Comparison of ENCODE assay signal across 1 cellular context in the genomic region with DNA sequence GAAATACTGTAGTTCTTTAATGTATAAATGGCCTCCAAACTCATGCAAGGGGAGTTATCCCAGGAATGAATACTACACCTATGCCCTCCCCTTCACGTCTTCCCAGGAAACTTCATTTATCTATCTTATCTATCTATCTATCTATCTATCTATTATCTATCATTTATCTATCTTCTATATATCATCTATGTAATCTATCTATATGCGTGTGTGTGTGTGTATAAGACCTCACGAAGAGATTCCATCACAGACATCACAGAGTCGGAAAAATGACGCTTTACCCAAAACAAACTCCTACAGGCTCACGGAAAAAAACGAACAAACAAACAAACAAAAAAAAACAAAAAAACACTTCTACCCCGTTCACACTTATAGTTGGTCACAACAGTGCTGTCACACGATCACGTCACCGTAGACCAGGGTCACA.
TF ChIP-seq lines count a peak whose summit lies in the region.

No MANE protein-coding gene starts in this region.

TF ChIP-seq in GM12878, 131 proteins besides CTCF, POLR2A, EP300 and RAD21:
- TF ChIP-seq BMI1 (IDR thresholded peaks at IDR 0.05; ENCODE audit: borderline replicate concordance) (no peak), SUZ12 (IDR thresholded peaks at IDR 0.05; ENCODE audit: unreplicated experiment) (no peak), TCF12 (IDR thresholded peaks at IDR 0.05; ENCODE audit: low read depth, low read length) (no peak), ESRRA (IDR thresholded peaks at IDR 0.05; ENCODE audit: low read length) (no peak)
- TF ChIP-seq, protein P1, sequence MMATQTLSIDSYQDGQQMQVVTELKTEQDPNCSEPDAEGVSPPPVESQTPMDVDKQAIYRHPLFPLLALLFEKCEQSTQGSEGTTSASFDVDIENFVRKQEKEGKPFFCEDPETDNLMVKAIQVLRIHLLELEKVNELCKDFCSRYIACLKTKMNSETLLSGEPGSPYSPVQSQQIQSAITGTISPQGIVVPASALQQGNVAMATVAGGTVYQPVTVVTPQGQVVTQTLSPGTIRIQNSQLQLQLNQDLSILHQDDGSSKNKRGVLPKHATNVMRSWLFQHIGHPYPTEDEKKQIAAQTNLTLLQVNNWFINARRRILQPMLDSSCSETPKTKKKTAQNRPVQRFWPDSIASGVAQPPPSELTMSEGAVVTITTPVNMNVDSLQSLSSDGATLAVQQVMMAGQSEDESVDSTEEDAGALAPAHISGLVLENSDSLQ (IDR thresholded peaks at IDR 0.05) = no peak; the same call in 1 of the 2 replicates
- TF ChIP-seq, protein P2, sequence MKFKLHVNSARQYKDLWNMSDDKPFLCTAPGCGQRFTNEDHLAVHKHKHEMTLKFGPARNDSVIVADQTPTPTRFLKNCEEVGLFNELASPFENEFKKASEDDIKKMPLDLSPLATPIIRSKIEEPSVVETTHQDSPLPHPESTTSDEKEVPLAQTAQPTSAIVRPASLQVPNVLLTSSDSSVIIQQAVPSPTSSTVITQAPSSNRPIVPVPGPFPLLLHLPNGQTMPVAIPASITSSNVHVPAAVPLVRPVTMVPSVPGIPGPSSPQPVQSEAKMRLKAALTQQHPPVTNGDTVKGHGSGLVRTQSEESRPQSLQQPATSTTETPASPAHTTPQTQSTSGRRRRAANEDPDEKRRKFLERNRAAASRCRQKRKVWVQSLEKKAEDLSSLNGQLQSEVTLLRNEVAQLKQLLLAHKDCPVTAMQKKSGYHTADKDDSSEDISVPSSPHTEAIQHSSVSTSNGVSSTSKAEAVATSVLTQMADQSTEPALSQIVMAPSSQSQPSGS (IDR thresholded peaks at IDR 0.05; ENCODE audit: low read length) = peak; percentile 59; the same call in 1 of the 2 replicates
- TF ChIP-seq, protein P3, sequence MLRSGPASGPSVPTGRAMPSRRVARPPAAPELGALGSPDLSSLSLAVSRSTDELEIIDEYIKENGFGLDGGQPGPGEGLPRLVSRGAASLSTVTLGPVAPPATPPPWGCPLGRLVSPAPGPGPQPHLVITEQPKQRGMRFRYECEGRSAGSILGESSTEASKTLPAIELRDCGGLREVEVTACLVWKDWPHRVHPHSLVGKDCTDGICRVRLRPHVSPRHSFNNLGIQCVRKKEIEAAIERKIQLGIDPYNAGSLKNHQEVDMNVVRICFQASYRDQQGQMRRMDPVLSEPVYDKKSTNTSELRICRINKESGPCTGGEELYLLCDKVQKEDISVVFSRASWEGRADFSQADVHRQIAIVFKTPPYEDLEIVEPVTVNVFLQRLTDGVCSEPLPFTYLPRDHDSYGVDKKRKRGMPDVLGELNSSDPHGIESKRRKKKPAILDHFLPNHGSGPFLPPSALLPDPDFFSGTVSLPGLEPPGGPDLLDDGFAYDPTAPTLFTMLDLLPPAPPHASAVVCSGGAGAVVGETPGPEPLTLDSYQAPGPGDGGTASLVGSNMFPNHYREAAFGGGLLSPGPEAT (IDR thresholded peaks at IDR 0.05; ENCODE audit: low read depth) = 0 out of 2 replicates have a peak, but pooled peaks have one; percentile 3
- TF ChIP-seq, protein P4, sequence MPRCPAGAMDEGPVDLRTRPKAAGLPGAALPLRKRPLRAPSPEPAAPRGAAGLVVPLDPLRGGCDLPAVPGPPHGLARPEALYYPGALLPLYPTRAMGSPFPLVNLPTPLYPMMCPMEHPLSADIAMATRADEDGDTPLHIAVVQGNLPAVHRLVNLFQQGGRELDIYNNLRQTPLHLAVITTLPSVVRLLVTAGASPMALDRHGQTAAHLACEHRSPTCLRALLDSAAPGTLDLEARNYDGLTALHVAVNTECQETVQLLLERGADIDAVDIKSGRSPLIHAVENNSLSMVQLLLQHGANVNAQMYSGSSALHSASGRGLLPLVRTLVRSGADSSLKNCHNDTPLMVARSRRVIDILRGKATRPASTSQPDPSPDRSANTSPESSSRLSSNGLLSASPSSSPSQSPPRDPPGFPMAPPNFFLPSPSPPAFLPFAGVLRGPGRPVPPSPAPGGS (IDR thresholded peaks at IDR 0.05; ENCODE audit: borderline replicate concordance, insufficient read depth, low read depth, low read length, poor library complexity, severe bottlenecking) = no peak
